Comparison of ENCODE assay signal across 11 cellular contexts in genomic region chr13:95226476-95226875, GRCh38.
DNase-seq lines count a peak whose midpoint lies in the region; ATAC-seq, FAIRE-seq and TF ChIP-seq lines count a peak whose summit lies in the region.
"Had no signal": no experiment of that assay in that cellular context is flagged by ENCODE, and none has a peak within 500 bp of the region (broad histone marks: within the 10 kb centered on the region; RNA-seq: fewer than 3 reads in every experiment).

No MANE protein-coding gene starts in this region.

- peak overlapping the region; percentile 59 for H3K4me3 ChIP-seq in OCI-LY3 (ENCODE audit: low read length)
- H3K4me3 ChIP-seq in trophoblast cell (ENCODE audit: low read depth, low read length) = no peak overlapping the region
- no peak overlapping the region for H3K4me3 ChIP-seq in aorta (ENCODE audit: low read length in 2 of 2)
- H3K4me3 ChIP-seq: ascending aorta had no signal

- TF ChIP-seq POLR2A in H54 (IDR thresholded peaks at IDR 0.05; ENCODE audit: low read depth, low read length) = no peak

- H3K23ac ChIP-seq in trophoblast cell (ENCODE audit: low read length) = peak overlapping the region; percentile 66

- H3K9me3 ChIP-seq in OCI-LY3 (ENCODE audit: insufficient read depth, low read length) = no peaks in the 10 kb centered on the region
- no peaks in the 10 kb centered on the region for H3K9me3 ChIP-seq in trophoblast cell (ENCODE audit: insufficient read depth, low read depth, low read length)
- no peaks in the 10 kb centered on the region for H3K9me3 ChIP-seq in aorta (ENCODE audit: control insufficient read depth, low read length)
- H3K9me3 ChIP-seq: ascending aorta had no signal

- no peak overlapping the region for H2BK12ac ChIP-seq in trophoblast cell (ENCODE audit: low read length)

- no peak for TF ChIP-seq CTCF in OCI-LY3 (IDR thresholded peaks at IDR 0.05; ENCODE audit: low read depth, low read length)

- DNase-seq in H54 (ENCODE audit: insufficient read length, low spot score) (no peak), trophoblast cell (no peak), frontal cortex (ENCODE audit: low spot score in 2 of 2) (no peak), aorta (no peak)
- DNase-seq: activated CD8-positive, alpha-beta memory T cell treated with anti-CD3 and anti-CD28 coated beads, Interleukin-2, amount 50 U/mL, for 48 hours; NCI-H1694 had no signal

- no peak overlapping the region for H4K12ac ChIP-seq in trophoblast cell (ENCODE audit: low read depth, low read length)

- H3K14ac ChIP-seq in trophoblast cell (ENCODE audit: low read length) = no peak overlapping the region

- H3K4ac ChIP-seq in trophoblast cell (ENCODE audit: low read depth, low read length) = no peak overlapping the region

- peak; percentile 70 for FAIRE-seq in H54 (lab: Jason Lieb, UNC)
- no peak for FAIRE-seq in frontal cortex (lab: Jason Lieb, UNC)

- peaks cover 31% of the 10 kb centered on the region for H3K4me1 ChIP-seq in OCI-LY3 (ENCODE audit: low read length)
- no peaks in the 10 kb centered on the region for H3K4me1 ChIP-seq in trophoblast cell (ENCODE audit: control insufficient read depth in 1 of 2, insufficient read depth in 2 of 2, low read length in 2 of 2)
- no peaks in the 10 kb centered on the region for H3K4me1 ChIP-seq in aorta (ENCODE audit: control insufficient read depth in 1 of 2, insufficient read depth in 2 of 2, low read length in 2 of 2)
- H3K4me1 ChIP-seq: ascending aorta had no signal

- H3K79me1 ChIP-seq in trophoblast cell (ENCODE audit: low read length) = no peaks in the 10 kb centered on the region

- no peak overlapping the region for H2AK5ac ChIP-seq in trophoblast cell (ENCODE audit: low read length)

- H3K27ac ChIP-seq in OCI-LY3 (ENCODE audit: low read length) (peak overlapping the region; percentile 92), trophoblast cell (ENCODE audit: low read depth, low read length) (no peak overlapping the region), aorta (ENCODE audit: low read depth in 1 of 2, low read length in 2 of 2) (no peak overlapping the region)
- H3K27ac ChIP-seq: ascending aorta had no signal

- H2BK120ac ChIP-seq in trophoblast cell (ENCODE audit: insufficient read depth, low read length, poor library complexity) = no peak overlapping the region

- no CpG with 5 or more reads among the region's 5 CpGs for WGBS in trophoblast cell (ENCODE audit: extremely low coverage, insufficient coverage, insufficient read length)
- 89 to 90% methylated on average over 5 of the region's 5 CpGs for WGBS in aorta, 2 donors

- ATAC-seq in GM18907 (IDR thresholded peaks at IDR 0.05; ENCODE audit: unreplicated experiment) (peak; percentile 9), HG02884 (IDR thresholded peaks at IDR 0.05; ENCODE audit: unreplicated experiment) (no peak), aorta (ENCODE audit: low FRiP score) (no peak), HG02642 (IDR thresholded peaks at IDR 0.05; ENCODE audit: poor library complexity, unreplicated experiment) (no peak)

- H3K36me3 ChIP-seq in OCI-LY3 (replicated peaks; ENCODE audit: low read depth, low read length) = no peaks in the 10 kb centered on the region
- no peaks in the 10 kb centered on the region for H3K36me3 ChIP-seq in trophoblast cell (ENCODE audit: control insufficient read depth in 1 of 2, insufficient read depth in 2 of 2, low read length in 2 of 2)
- no peaks in the 10 kb centered on the region for H3K36me3 ChIP-seq in aorta (ENCODE audit: control insufficient read depth in 1 of 2, insufficient read depth in 2 of 2, low read length in 1 of 2)
- H3K36me3 ChIP-seq: ascending aorta had no signal

- no peak overlapping the region for H2BK5ac ChIP-seq in trophoblast cell (ENCODE audit: low read depth, low read length, poor library complexity)

- peaks cover 4% of the 10 kb centered on the region; the same call in 1 of the 2 replicates for H3K79me2 ChIP-seq in OCI-LY3 (ENCODE audit: low read length)
- H3K79me2 ChIP-seq in trophoblast cell (ENCODE audit: control insufficient read depth, insufficient read depth, low read length, poor library complexity) = no peaks in the 10 kb centered on the region

- H3K18ac ChIP-seq in trophoblast cell (ENCODE audit: low read length) = no peak overlapping the region

- H4K91ac ChIP-seq in trophoblast cell (ENCODE audit: low read depth, low read length) = no peak overlapping the region

- no peaks in the 10 kb centered on the region for H4K20me1 ChIP-seq in OCI-LY3 (ENCODE audit: insufficient read depth, low read length)

- peak overlapping the region; percentile 82 for H3K4me2 ChIP-seq in OCI-LY3 (ENCODE audit: low read length)
- no peak overlapping the region for H3K4me2 ChIP-seq in trophoblast cell (ENCODE audit: low read length)

- H2AFZ ChIP-seq in OCI-LY3 (ENCODE audit: low read depth, low read length) = no peak overlapping the region; the same call in 1 of the 2 replicates
- H2AFZ ChIP-seq in trophoblast cell (ENCODE audit: insufficient read depth, low read length, poor library complexity) = no peak overlapping the region

- H3K9ac ChIP-seq in OCI-LY3 (ENCODE audit: low read length) (peak overlapping the region; percentile 53), trophoblast cell (ENCODE audit: low read length) (no peak overlapping the region)

- no peak overlapping the region for H4K8ac ChIP-seq in trophoblast cell (ENCODE audit: low read depth, low read length)

- H3K27me3 ChIP-seq in OCI-LY3 (ENCODE audit: low read depth, low read length) (no peaks in the 10 kb centered on the region), trophoblast cell (ENCODE audit: insufficient read depth, low read length) (no peaks in the 10 kb centered on the region), aorta (ENCODE audit: control insufficient read depth in 1 of 2, insufficient read depth in 2 of 2, low read length in 1 of 2) (no peaks in the 10 kb centered on the region)
- H3K27me3 ChIP-seq: ascending aorta had no signal

- intact Hi-C loops in aorta (cut with DNase I) = no loop called here
